12 cellular contexts compared by ENCODE assay signal in the genomic region with DNA sequence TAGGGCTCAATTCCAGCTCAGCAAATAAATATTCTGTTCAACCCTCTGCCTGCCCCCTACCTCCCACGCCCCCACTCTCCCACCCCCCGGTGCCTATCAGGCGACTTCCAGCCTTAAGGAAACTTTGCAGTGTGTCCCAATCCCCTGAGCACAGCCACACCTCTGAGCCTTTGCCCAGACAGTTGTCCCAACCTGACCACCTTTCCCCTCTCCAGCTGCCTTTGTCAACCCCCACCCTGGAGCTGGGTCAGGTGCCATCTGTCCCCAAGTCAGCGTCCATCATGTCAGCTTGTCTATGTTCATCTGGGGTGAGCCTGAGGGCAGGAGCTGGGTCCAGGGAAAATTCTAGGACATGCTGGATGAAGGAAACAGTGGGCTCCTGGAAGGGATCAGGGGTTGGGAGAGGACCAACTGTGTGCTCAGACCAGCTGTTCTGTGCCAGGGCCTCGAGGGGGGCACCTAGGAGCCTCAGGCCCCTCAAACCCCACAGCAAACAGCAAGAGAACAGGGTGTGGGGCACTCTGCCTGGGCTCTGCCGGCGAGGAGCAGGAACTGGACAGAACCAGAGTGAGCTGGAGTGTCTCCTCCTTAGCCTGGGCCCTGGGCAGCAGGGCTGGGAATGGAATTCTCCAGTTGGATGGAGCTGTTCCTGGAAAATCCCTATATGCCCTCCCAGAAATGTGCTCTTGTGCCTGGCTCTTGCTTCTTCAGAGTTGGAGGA. TPM values are rescaled to one million over a fixed set of nuclear protein-coding genes. Genes with fewer than 3 reads are reported as not detected.
DNase-seq lines count a peak whose midpoint lies in the region; ATAC-seq and TF ChIP-seq lines count a peak whose summit lies in the region.
"Had no signal": no experiment of that assay in that cellular context is flagged by ENCODE, and none has a peak within 500 bp of the region (broad histone marks: within the 10 kb centered on the region; RNA-seq: fewer than 3 reads in every experiment).

No MANE protein-coding gene starts in this region.

- no peak overlapping the region for H3K4me3 Mint-ChIP-seq in T-helper 2 cell treated with Interferon-gamma antibody and Interleukin-4, amounts not matched to agents 5 μg/mL and 100 μg/mL, for 36 hours
- H3K4me3 Mint-ChIP-seq: activated naive CD8-positive, alpha-beta T cell treated with anti-CD3 and anti-CD28 coated beads for 36 hours had no signal

- H3K27me3 Mint-ChIP-seq in T-helper 2 cell treated with Interferon-gamma antibody and Interleukin-4, amounts not matched to agents 5 μg/mL and 100 μg/mL, for 36 hours (ENCODE audit: low read depth) = no peaks in the 10 kb centered on the region
- H3K27me3 Mint-ChIP-seq: activated naive CD8-positive, alpha-beta T cell treated with anti-CD3 and anti-CD28 coated beads for 36 hours had no signal

- H3K4me3 ChIP-seq in esophagus squamous epithelium (no peak overlapping the region), mucosa of stomach (ENCODE audit: low read length) (no peak overlapping the region), tibial artery (no peak overlapping the region)

- H3K27ac Mint-ChIP-seq in T-helper 2 cell treated with Interferon-gamma antibody and Interleukin-4, amounts not matched to agents 5 μg/mL and 100 μg/mL, for 36 hours = no peak overlapping the region
- H3K27ac Mint-ChIP-seq: activated naive CD8-positive, alpha-beta T cell treated with anti-CD3 and anti-CD28 coated beads for 36 hours had no signal

- no peaks in the 10 kb centered on the region for H3K36me3 Mint-ChIP-seq in T-helper 2 cell treated with Interferon-gamma antibody and Interleukin-4, amounts not matched to agents 5 μg/mL and 100 μg/mL, for 36 hours (ENCODE audit: low read depth)
- H3K36me3 Mint-ChIP-seq: activated naive CD8-positive, alpha-beta T cell treated with anti-CD3 and anti-CD28 coated beads for 36 hours had no signal

- H3K27ac ChIP-seq in esophagus squamous epithelium = peak overlapping the region; percentile 80 to 93 (median 90)
- H3K27ac ChIP-seq in tibial artery = peak overlapping the region; percentile 86 to 91

- H3K4me1 ChIP-seq in esophagus squamous epithelium (peaks cover 57 to 100% (median 86%) of the 10 kb centered on the region in 3 donors), mucosa of stomach (ENCODE audit: control insufficient read depth, insufficient read depth, low read length) (peaks cover 61% of the 10 kb centered on the region), tibial artery (peaks cover 23 to 99% (median 88%) of the 10 kb centered on the region in 4 donors)

- H3K9me3 ChIP-seq in esophagus squamous epithelium = no peaks in the 10 kb centered on the region
- no peaks in the 10 kb centered on the region for H3K9me3 ChIP-seq in mucosa of stomach (ENCODE audit: control insufficient read depth, low read length)
- no peaks in the 10 kb centered on the region for H3K9me3 ChIP-seq in tibial artery

- no peak for TF ChIP-seq POLR2A in esophagus squamous epithelium (IDR thresholded peaks at IDR 0.05)

- intact Hi-C loops in esophagus squamous epithelium (cut with DNase I) (no loop called here), tibial artery (cut with DNase I; ENCODE audit: low total_unique reads) (no loop called here)

- H3K36me3 ChIP-seq in esophagus squamous epithelium (no peaks in the 10 kb centered on the region), mucosa of stomach (ENCODE audit: control insufficient read depth, insufficient read depth, low read length) (no peaks in the 10 kb centered on the region), tibial artery (no peaks in the 10 kb centered on the region)

- WGBS in esophagus squamous epithelium, 2 donors = 34 to 38% methylated on average over 3 to 5 of the region's 7 CpGs

- H3K4me1 Mint-ChIP-seq in T-helper 2 cell treated with Interferon-gamma antibody and Interleukin-4, amounts not matched to agents 5 μg/mL and 100 μg/mL, for 36 hours (ENCODE audit: low read depth) = peaks cover 2% of the 10 kb centered on the region

- peak overlapping the region; percentile 71 for H3K9ac ChIP-seq in mucosa of stomach (ENCODE audit: low read length)

- no peak for TF ChIP-seq CTCF in esophagus squamous epithelium (IDR thresholded peaks at IDR 0.05)
- no peak for TF ChIP-seq CTCF in tibial artery (IDR thresholded peaks at IDR 0.05)

- no peaks in the 10 kb centered on the region for H3K27me3 ChIP-seq in esophagus squamous epithelium
- H3K27me3 ChIP-seq in mucosa of stomach (ENCODE audit: control insufficient read depth, insufficient read depth, low read length) = no peaks in the 10 kb centered on the region
- H3K27me3 ChIP-seq in tibial artery = no peaks in the 10 kb centered on the region

- H3K9me3 Mint-ChIP-seq in T-helper 2 cell treated with Interferon-gamma antibody and Interleukin-4, amounts not matched to agents 5 μg/mL and 100 μg/mL, for 36 hours = no peaks in the 10 kb centered on the region
- H3K9me3 Mint-ChIP-seq: activated naive CD8-positive, alpha-beta T cell treated with anti-CD3 and anti-CD28 coated beads for 36 hours had no signal

- DNase-seq in OCI-M1 (lab: John Stamatoyannopoulos, UW) = peak; percentile 55
- no peak for DNase-seq in esophagus squamous epithelium (lab: John Stamatoyannopoulos, UW)
- peak in 1 of 2 donors; percentile 90 for DNase-seq in tibial artery
- no peak for DNase-seq in ecto neural progenitor cell (ENCODE audit: low spot score)
- DNase-seq in T-helper 2 cell treated with Interferon-gamma antibody and Interleukin-4, amounts not matched to agents 5 μg/mL and 100 μg/mL, for 36 hours (ENCODE audit: low spot score) = no peak
- DNase-seq in Ammon's horn (ENCODE audit: low spot score) = no peak
- DNase-seq: activated CD4-positive, alpha-beta T cell treated with anti-CD3 and anti-CD28 coated beads for 48 hours; activated naive CD8-positive, alpha-beta T cell treated with anti-CD3 and anti-CD28 coated beads for 36 hours had no signal

- no peak for ATAC-seq in GM19328 (IDR thresholded peaks at IDR 0.05; ENCODE audit: unreplicated experiment)

RNA-seq across cellular contexts. Expression of a gene that starts 17.8 kb away (rescaled TPM):
- total RNA-seq in esophagus squamous epithelium = 1 to 10 TPM; 1.9 to 6.3 (median 4.1) TPM
- total RNA-seq: activated naive CD8-positive, alpha-beta T cell treated with anti-CD3 and anti-CD28 coated beads for 36 hours; endothelial cell of umbilical vein; NCI-H460 had no signal

RNA-seq across cellular contexts. Expression of a gene that starts 20.6 kb away (rescaled TPM):
- total RNA-seq in esophagus squamous epithelium = 10 to 100 TPM in 2 of 4 donors, 1 to 10 TPM in 2; 4.1 to 12.9 (median 9.4) TPM

RNA-seq across cellular contexts. Expression of a gene that starts 24.5 kb away (rescaled TPM):
- 100 to 1,000 TPM in 2 of 4 donors, 10 to 100 TPM in 2; 68.7 to 208 (median 129) TPM for total RNA-seq in esophagus squamous epithelium

RNA-seq across cellular contexts. Expression of a gene that starts 33.3 kb away (rescaled TPM):
- 100 to 1,000 TPM; 112 to 153 (median 126) TPM for total RNA-seq in esophagus squamous epithelium

RNA-seq across cellular contexts. Expression of a gene that starts 34.4 kb away (rescaled TPM):
- 100 to 1,000 TPM; 120 to 250 (median 170) TPM for total RNA-seq in esophagus squamous epithelium
